32 cellular contexts compared by ENCODE assay signal in genomic region chr5:155087036-155087435, GRCh38.
DNase-seq lines count a peak whose midpoint lies in the region; ATAC-seq, FAIRE-seq and TF ChIP-seq lines count a peak whose summit lies in the region.
"Had no signal": no experiment of that assay in that cellular context is flagged by ENCODE, and none has a peak within 500 bp of the region (broad histone marks: within the 10 kb centered on the region; RNA-seq: fewer than 3 reads in every experiment).

No MANE protein-coding gene starts in this region.

- H4K20me1 ChIP-seq in MM.1S (ENCODE audit: insufficient read depth, low read length), result no peaks in the 10 kb centered on the region

- no peak overlapping the region for H3K4me3 Mint-ChIP-seq in MCF 10A (ENCODE audit: unreplicated experiment)
- H3K4me3 Mint-ChIP-seq: activated CD4-positive, alpha-beta T cell treated with anti-CD3 and anti-CD28 coated beads, Interleukin-2, amount 10 ng/mL, durations not matched to agents 24 days and 14 days; activated naive CD8-positive, alpha-beta T cell treated with anti-CD3 and anti-CD28 coated beads, Interleukin-2, amount 50 U/mL, for 24 hours; activated T-cell treated with anti-CD3 and anti-CD28 coated beads, Interleukin-2, amount 50 U/mL, for 24 hours; CD4-positive, alpha-beta memory T cell; memory B cell had no signal

- H3K9me3 Mint-ChIP-seq in MCF 10A (ENCODE audit: unreplicated experiment), result peaks cover 8% of the 10 kb centered on the region
- H3K9me3 Mint-ChIP-seq: activated CD4-positive, alpha-beta T cell treated with anti-CD3 and anti-CD28 coated beads, Interleukin-2, amount 10 ng/mL, durations not matched to agents 24 days and 14 days; activated T-cell treated with anti-CD3 and anti-CD28 coated beads, Interleukin-2, amount 50 U/mL, for 24 hours; CD4-positive, alpha-beta memory T cell; memory B cell had no signal

- H3K4me1 Mint-ChIP-seq in MCF 10A (ENCODE audit: insufficient read depth, unreplicated experiment), result peaks cover 25% of the 10 kb centered on the region
- H3K4me1 Mint-ChIP-seq: activated CD4-positive, alpha-beta T cell treated with anti-CD3 and anti-CD28 coated beads, Interleukin-2, amount 10 ng/mL, durations not matched to agents 24 days and 14 days; activated naive CD8-positive, alpha-beta T cell treated with anti-CD3 and anti-CD28 coated beads, Interleukin-2, amount 50 U/mL, for 24 hours; CD4-positive, alpha-beta memory T cell; memory B cell had no signal

- H3K27ac ChIP-seq in breast epithelium, result no peak overlapping the region
- H3K27ac ChIP-seq in RWPE2 (ENCODE audit: poor library complexity, severe bottlenecking), result no peak overlapping the region
- no peak overlapping the region for H3K27ac ChIP-seq in MM.1S (ENCODE audit: low read length)
- no peak overlapping the region for H3K27ac ChIP-seq in esophagus muscularis mucosa (replicated peaks in 1 of 4)
- H3K27ac ChIP-seq: 22Rv1, KMS-11, neutrophil, prostate gland, sigmoid colon, testis, WERI-Rb-1 had no signal

- no peak overlapping the region for H3K27ac Mint-ChIP-seq in MCF 10A (ENCODE audit: low read depth, unreplicated experiment)
- H3K27ac Mint-ChIP-seq: activated CD4-positive, alpha-beta T cell treated with anti-CD3 and anti-CD28 coated beads, Interleukin-2, amount 10 ng/mL, durations not matched to agents 24 days and 14 days; activated naive CD8-positive, alpha-beta T cell treated with anti-CD3 and anti-CD28 coated beads, Interleukin-2, amount 50 U/mL, for 24 hours; activated T-cell treated with anti-CD3 and anti-CD28 coated beads, Interleukin-2, amount 50 U/mL, for 24 hours; CD4-positive, alpha-beta memory T cell; memory B cell had no signal

- no peaks in the 10 kb centered on the region for H3K36me3 Mint-ChIP-seq in MCF 10A (ENCODE audit: insufficient read depth, unreplicated experiment)
- H3K36me3 Mint-ChIP-seq: CD4-positive, alpha-beta memory T cell; memory B cell had no signal

- H3K9me3 ChIP-seq in breast epithelium, result no peaks in the 10 kb centered on the region
- peaks cover 2% of the 10 kb centered on the region for H3K9me3 ChIP-seq in RWPE2 (ENCODE audit: severe bottlenecking)
- no peaks in the 10 kb centered on the region for H3K9me3 ChIP-seq in MM.1S (replicated peaks; ENCODE audit: insufficient read depth, low read length)
- no peaks in the 10 kb centered on the region for H3K9me3 ChIP-seq in esophagus muscularis mucosa
- H3K9me3 ChIP-seq: HAP-1, neutrophil, prostate gland, sigmoid colon, testis had no signal

- intact Hi-C loops in MCF 10A (cut with micrococcal nuclease) (no loop called here), breast epithelium (cut with DNase I; ENCODE audit: low total_unique reads) (no loop called here), esophagus muscularis mucosa (cut with DNase I) (no loop called here)

- ATAC-seq in RWPE2 (ENCODE audit: low read depth), result peak; percentile 21; the same call in 1 of the 3 replicates
- ATAC-seq: activated naive CD8-positive, alpha-beta T cell treated with anti-CD3 and anti-CD28 coated beads, Interleukin-2, amount 50 U/mL, for 24 hours; PC-3 had no signal

- H3K4me1 ChIP-seq in breast epithelium (no peaks in the 10 kb centered on the region), RWPE2 (ENCODE audit: insufficient read depth, poor library complexity, severe bottlenecking) (peaks cover 36% of the 10 kb centered on the region), MM.1S (ENCODE audit: low read length) (no peaks in the 10 kb centered on the region), esophagus muscularis mucosa (peaks cover 6 to 41% (median 32%) of the 10 kb centered on the region in 4 donors)
- H3K4me1 ChIP-seq: HAP-1, prostate gland, testis had no signal

- H2AFZ ChIP-seq in MM.1S (ENCODE audit: low read length), result no peak overlapping the region

- no peak for TF ChIP-seq EP300 in esophagus muscularis mucosa (IDR thresholded peaks at IDR 0.05)

- no peaks in the 10 kb centered on the region for H3F3A ChIP-seq in MM.1S (ENCODE audit: insufficient read depth, low read length)

- TF ChIP-seq POLR2A in breast epithelium (IDR thresholded peaks at IDR 0.05), result no peak
- TF ChIP-seq POLR2A in esophagus muscularis mucosa (IDR thresholded peaks at IDR 0.05; ENCODE audit: low read depth), result no peak

- TF ChIP-seq CTCF in MCF 10A (IDR thresholded peaks at IDR 0.05; ENCODE audit: unreplicated experiment) (no peak), breast epithelium (IDR thresholded peaks at IDR 0.05) (no peak), RWPE2 (IDR thresholded peaks at IDR 0.05; ENCODE audit: poor library complexity, severe bottlenecking) (no peak), fibroblast of pulmonary artery (IDR thresholded peaks at IDR 0.05; ENCODE audit: low read length, missing control alignments) (no peak), MM.1S (IDR thresholded peaks at IDR 0.05; ENCODE audit: low read length) (no peak), esophagus muscularis mucosa (IDR thresholded peaks at IDR 0.05) (no peak)

- H3K36me3 ChIP-seq in breast epithelium (no peaks in the 10 kb centered on the region), RWPE2 (ENCODE audit: low read depth) (no peaks in the 10 kb centered on the region), MM.1S (replicated peaks; ENCODE audit: insufficient read depth, low read length) (no peaks in the 10 kb centered on the region), esophagus muscularis mucosa (no peaks in the 10 kb centered on the region)
- H3K36me3 ChIP-seq: HAP-1, neutrophil, prostate gland, sigmoid colon, WERI-Rb-1 had no signal

- no peak overlapping the region for H3K9ac ChIP-seq in MM.1S (ENCODE audit: low read length)
- H3K9ac ChIP-seq: KMS-11 had no signal

- CTCF ChIA-PET in MCF 10A (lab: Yijun Ruan, JAX), result interaction anchor here (1.1 to 1.3 kb wide), 2 partner anchors 15 to 59 kb away, joined by 3 to 4 read pairs; no protein-coding TSS in a partner anchor

- no peaks in the 10 kb centered on the region for H3K79me2 ChIP-seq in MM.1S (ENCODE audit: low read length)

- no TSS peak for BruUV-seq in MCF 10A (replicated peaks; lab: Mats Ljungman, UMichigan)

- H3K4me2 ChIP-seq in MM.1S (ENCODE audit: low read depth, low read length), result no peak overlapping the region
- H3K4me2 ChIP-seq: KMS-11 had no signal

- H3K4me3 ChIP-seq in breast epithelium (no peak overlapping the region), RWPE2 (ENCODE audit: severe bottlenecking) (no peak overlapping the region), fibroblast of pulmonary artery (replicated peaks; ENCODE audit: low read depth, low read length) (no peak overlapping the region), MM.1S (ENCODE audit: low read length) (no peak overlapping the region), esophagus muscularis mucosa (no peak overlapping the region)
- H3K4me3 ChIP-seq: HAP-1, prostate gland, sigmoid colon, testis had no signal

- H3K9me2 ChIP-seq in MM.1S (replicated peaks; ENCODE audit: insufficient read depth, low read length), result no peaks in the 10 kb centered on the region

- WGBS in esophagus muscularis mucosa, result 77% methylated on average over 4 of the region's 4 CpGs

- DNase-seq in MCF 10A (ENCODE audit: unreplicated experiment) (peak; percentile 26), breast epithelium (ENCODE audit: low spot score in 2 of 2) (no peak), RWPE2 (ENCODE audit: low spot score) (no peak), fibroblast of pulmonary artery (ENCODE audit: low read depth) (peak; percentile 13), MM.1S (no peak), RCC 7860 (ENCODE audit: low spot score) (no peak), esophagus muscularis mucosa (ENCODE audit: extremely low spot score) (no peak)
- no peak for DNase-seq in activated effector memory CD4-positive, alpha-beta T cell treated with Interleukin-2 at 50 U/mL for 16 hours
- DNase-seq: activated CD4-positive, alpha-beta T cell treated with anti-CD3 and anti-CD28 coated beads, Interleukin-2, amount 10 ng/mL, durations not matched to agents 24 days and 14 days; activated naive CD8-positive, alpha-beta T cell treated with anti-CD3 and anti-CD28 coated beads, Interleukin-2, amount 50 U/mL, for 24 hours; activated T-cell treated with anti-CD3 and anti-CD28 coated beads, Interleukin-2, amount 50 U/mL, for 24 hours; CD4-positive, alpha-beta memory T cell; foreskin melanocyte; NCI-H146; NCI-H510A treated with DMSO at 0.1 percent for 48 hours; PC-3; SIG-M5; sigmoid colon; stimulated activated naive CD4-positive, alpha-beta T cell treated with Interleukin-2 at 50 U/mL for 16 hours; SW 1271; T-helper 9 cell; testis; WERI-Rb-1 had no signal

- no peak for FAIRE-seq in RCC 7860 (lab: Jason Lieb, UNC)
- FAIRE-seq: G401.6, GM19239, urothelium cell line had no signal

- POLR2A ChIA-PET in MCF 10A (lab: Yijun Ruan, JAX), result no interaction called here

- H3K27me3 ChIP-seq in breast epithelium (no peaks in the 10 kb centered on the region), RWPE2 (ENCODE audit: insufficient read depth, poor library complexity, severe bottlenecking) (no peaks in the 10 kb centered on the region), MM.1S (replicated peaks; ENCODE audit: insufficient read depth, low read length) (no peaks in the 10 kb centered on the region), esophagus muscularis mucosa (no peaks in the 10 kb centered on the region)
- H3K27me3 ChIP-seq: neutrophil, sigmoid colon, testis had no signal

- no peaks in the 10 kb centered on the region for H3K27me3 Mint-ChIP-seq in MCF 10A (ENCODE audit: insufficient read depth, unreplicated experiment)
- H3K27me3 Mint-ChIP-seq: activated CD4-positive, alpha-beta T cell treated with anti-CD3 and anti-CD28 coated beads, Interleukin-2, amount 10 ng/mL, durations not matched to agents 24 days and 14 days; activated naive CD8-positive, alpha-beta T cell treated with anti-CD3 and anti-CD28 coated beads, Interleukin-2, amount 50 U/mL, for 24 hours had no signal

Comparison
In these comparisons a context has a peak if more than half of its experiments do, and no peak if none do; other contexts are left out.
1. DNase-seq: peak in MCF 10A (single experiment) and fibroblast of pulmonary artery (single experiment); none in breast epithelium (0 of 2), RWPE2 (single experiment), MM.1S (single experiment), activated effector memory CD4-positive, alpha-beta T cell treated with Interleukin-2 at 50 U/mL for 16 hours (single experiment), RCC 7860 (single experiment) and esophagus muscularis mucosa (single experiment).